In the genomic region with DNA sequence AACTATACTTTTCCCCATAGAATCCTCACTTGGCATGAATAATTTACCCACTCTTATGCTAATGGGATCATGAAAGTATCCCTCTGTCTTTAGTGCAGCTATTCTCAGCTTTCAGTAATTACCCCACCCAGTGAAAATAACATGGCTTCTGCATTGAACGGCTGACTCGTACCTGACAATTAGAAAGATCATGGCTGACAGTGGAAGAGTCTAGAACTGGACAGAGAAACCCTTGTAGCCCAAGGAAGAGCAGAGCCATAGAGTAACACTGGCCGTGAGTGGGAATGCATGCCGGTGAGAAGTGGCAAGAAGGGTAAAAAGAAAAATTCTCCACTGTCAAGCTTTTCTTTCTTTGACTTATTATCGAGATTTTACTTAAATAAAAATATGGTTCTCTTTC, we compare ENCODE assay signal across 1 cellular context.
TF ChIP-seq lines count a peak whose summit lies in the region.

No MANE protein-coding gene starts in this region.

TF ChIP-seq in H1, 55 proteins besides CTCF, POLR2A, EP300 and RAD21 (continued from another document):
- TF ChIP-seq, protein P1, sequence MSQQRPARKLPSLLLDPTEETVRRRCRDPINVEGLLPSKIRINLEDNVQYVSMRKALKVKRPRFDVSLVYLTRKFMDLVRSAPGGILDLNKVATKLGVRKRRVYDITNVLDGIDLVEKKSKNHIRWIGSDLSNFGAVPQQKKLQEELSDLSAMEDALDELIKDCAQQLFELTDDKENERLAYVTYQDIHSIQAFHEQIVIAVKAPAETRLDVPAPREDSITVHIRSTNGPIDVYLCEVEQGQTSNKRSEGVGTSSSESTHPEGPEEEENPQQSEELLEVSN (IDR thresholded peaks at IDR 0.05): no peak
- TF ChIP-seq RNF2 (IDR thresholded peaks at IDR 0.05; ENCODE audit: borderline replicate concordance, low read depth, low read length, missing control alignments, poor library complexity, severe bottlenecking): no peak
- TF ChIP-seq TEAD4 (IDR thresholded peaks at IDR 0.05; ENCODE audit: low read depth, low read length): no peak
- TF ChIP-seq ATF2 (IDR thresholded peaks at IDR 0.05; ENCODE audit: low read length): no peak
- TF ChIP-seq ZNF274 (IDR thresholded peaks at IDR 0.05; ENCODE audit: borderline replicate concordance, extremely low read depth, low read length): no peak
- TF ChIP-seq CHD1 (IDR thresholded peaks at IDR 0.05; ENCODE audit: low read depth, low read length): no peak
- no peak for TF ChIP-seq NRF1 (IDR thresholded peaks at IDR 0.05; ENCODE audit: low read depth, low read length)
- TF ChIP-seq JUND (IDR thresholded peaks at IDR 0.05; ENCODE audit: low read length): no peak
- TF ChIP-seq EZH2 (IDR thresholded peaks at IDR 0.05; ENCODE audit: low read depth, low read length, severe bottlenecking): no peak
- TF ChIP-seq CTBP2 (IDR thresholded peaks at IDR 0.05; ENCODE audit: borderline replicate concordance, insufficient read depth, insufficient read length, low read length): no peak
- TF ChIP-seq, protein P2, sequence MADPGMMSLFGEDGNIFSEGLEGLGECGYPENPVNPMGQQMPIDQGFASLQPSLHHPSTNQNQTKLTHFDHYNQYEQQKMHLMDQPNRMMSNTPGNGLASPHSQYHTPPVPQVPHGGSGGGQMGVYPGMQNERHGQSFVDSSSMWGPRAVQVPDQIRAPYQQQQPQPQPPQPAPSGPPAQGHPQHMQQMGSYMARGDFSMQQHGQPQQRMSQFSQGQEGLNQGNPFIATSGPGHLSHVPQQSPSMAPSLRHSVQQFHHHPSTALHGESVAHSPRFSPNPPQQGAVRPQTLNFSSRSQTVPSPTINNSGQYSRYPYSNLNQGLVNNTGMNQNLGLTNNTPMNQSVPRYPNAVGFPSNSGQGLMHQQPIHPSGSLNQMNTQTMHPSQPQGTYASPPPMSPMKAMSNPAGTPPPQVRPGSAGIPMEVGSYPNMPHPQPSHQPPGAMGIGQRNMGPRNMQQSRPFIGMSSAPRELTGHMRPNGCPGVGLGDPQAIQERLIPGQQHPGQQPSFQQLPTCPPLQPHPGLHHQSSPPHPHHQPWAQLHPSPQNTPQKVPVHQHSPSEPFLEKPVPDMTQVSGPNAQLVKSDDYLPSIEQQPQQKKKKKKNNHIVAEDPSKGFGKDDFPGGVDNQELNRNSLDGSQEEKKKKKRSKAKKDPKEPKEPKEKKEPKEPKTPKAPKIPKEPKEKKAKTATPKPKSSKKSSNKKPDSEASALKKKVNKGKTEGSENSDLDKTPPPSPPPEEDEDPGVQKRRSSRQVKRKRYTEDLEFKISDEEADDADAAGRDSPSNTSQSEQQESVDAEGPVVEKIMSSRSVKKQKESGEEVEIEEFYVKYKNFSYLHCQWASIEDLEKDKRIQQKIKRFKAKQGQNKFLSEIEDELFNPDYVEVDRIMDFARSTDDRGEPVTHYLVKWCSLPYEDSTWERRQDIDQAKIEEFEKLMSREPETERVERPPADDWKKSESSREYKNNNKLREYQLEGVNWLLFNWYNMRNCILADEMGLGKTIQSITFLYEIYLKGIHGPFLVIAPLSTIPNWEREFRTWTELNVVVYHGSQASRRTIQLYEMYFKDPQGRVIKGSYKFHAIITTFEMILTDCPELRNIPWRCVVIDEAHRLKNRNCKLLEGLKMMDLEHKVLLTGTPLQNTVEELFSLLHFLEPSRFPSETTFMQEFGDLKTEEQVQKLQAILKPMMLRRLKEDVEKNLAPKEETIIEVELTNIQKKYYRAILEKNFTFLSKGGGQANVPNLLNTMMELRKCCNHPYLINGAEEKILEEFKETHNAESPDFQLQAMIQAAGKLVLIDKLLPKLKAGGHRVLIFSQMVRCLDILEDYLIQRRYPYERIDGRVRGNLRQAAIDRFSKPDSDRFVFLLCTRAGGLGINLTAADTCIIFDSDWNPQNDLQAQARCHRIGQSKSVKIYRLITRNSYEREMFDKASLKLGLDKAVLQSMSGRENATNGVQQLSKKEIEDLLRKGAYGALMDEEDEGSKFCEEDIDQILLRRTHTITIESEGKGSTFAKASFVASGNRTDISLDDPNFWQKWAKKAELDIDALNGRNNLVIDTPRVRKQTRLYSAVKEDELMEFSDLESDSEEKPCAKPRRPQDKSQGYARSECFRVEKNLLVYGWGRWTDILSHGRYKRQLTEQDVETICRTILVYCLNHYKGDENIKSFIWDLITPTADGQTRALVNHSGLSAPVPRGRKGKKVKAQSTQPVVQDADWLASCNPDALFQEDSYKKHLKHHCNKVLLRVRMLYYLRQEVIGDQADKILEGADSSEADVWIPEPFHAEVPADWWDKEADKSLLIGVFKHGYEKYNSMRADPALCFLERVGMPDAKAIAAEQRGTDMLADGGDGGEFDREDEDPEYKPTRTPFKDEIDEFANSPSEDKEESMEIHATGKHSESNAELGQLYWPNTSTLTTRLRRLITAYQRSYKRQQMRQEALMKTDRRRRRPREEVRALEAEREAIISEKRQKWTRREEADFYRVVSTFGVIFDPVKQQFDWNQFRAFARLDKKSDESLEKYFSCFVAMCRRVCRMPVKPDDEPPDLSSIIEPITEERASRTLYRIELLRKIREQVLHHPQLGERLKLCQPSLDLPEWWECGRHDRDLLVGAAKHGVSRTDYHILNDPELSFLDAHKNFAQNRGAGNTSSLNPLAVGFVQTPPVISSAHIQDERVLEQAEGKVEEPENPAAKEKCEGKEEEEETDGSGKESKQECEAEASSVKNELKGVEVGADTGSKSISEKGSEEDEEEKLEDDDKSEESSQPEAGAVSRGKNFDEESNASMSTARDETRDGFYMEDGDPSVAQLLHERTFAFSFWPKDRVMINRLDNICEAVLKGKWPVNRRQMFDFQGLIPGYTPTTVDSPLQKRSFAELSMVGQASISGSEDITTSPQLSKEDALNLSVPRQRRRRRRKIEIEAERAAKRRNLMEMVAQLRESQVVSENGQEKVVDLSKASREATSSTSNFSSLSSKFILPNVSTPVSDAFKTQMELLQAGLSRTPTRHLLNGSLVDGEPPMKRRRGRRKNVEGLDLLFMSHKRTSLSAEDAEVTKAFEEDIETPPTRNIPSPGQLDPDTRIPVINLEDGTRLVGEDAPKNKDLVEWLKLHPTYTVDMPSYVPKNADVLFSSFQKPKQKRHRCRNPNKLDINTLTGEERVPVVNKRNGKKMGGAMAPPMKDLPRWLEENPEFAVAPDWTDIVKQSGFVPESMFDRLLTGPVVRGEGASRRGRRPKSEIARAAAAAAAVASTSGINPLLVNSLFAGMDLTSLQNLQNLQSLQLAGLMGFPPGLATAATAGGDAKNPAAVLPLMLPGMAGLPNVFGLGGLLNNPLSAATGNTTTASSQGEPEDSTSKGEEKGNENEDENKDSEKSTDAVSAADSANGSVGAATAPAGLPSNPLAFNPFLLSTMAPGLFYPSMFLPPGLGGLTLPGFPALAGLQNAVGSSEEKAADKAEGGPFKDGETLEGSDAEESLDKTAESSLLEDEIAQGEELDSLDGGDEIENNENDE (IDR thresholded peaks at IDR 0.05; ENCODE audit: insufficient replicate concordance, low read length): no peak
TF ChIP-seq in H1: peak in this region for 0.
